1 cellular context compared by ENCODE assay signal in genomic region chr19:50513746-50514345, GRCh38.
TF ChIP-seq lines count a peak whose summit lies in the region.

Gene ASPDH, minus strand, starts transcription at chr19:50513913. Its CDS starts 90 bp downstream, at chr19:50513823.

TF ChIP-seq in HepG2, 621 proteins besides CTCF, POLR2A, EP300 and RAD21 (continued from another document and continues in another):
- TF ChIP-seq, protein P1, sequence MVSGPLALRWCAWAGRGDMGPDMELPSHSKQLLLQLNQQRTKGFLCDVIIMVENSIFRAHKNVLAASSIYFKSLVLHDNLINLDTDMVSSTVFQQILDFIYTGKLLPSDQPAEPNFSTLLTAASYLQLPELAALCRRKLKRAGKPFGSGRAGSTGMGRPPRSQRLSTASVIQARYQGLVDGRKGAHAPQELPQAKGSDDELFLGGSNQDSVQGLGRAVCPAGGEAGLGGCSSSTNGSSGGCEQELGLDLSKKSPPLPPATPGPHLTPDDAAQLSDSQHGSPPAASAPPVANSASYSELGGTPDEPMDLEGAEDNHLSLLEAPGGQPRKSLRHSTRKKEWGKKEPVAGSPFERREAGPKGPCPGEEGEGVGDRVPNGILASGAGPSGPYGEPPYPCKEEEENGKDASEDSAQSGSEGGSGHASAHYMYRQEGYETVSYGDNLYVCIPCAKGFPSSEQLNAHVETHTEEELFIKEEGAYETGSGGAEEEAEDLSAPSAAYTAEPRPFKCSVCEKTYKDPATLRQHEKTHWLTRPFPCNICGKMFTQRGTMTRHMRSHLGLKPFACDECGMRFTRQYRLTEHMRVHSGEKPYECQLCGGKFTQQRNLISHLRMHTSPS (CRISPR knock-in tag; IDR thresholded peaks at IDR 0.05; ENCODE audit: low read depth), result 0 out of 2 replicates have a peak, but pooled peaks have one; percentile 43
- TF ChIP-seq ZUFSP (CRISPR knock-in tag; IDR thresholded peaks at IDR 0.05; ENCODE audit: borderline replicate concordance), result no peak
- TF ChIP-seq, protein P2, sequence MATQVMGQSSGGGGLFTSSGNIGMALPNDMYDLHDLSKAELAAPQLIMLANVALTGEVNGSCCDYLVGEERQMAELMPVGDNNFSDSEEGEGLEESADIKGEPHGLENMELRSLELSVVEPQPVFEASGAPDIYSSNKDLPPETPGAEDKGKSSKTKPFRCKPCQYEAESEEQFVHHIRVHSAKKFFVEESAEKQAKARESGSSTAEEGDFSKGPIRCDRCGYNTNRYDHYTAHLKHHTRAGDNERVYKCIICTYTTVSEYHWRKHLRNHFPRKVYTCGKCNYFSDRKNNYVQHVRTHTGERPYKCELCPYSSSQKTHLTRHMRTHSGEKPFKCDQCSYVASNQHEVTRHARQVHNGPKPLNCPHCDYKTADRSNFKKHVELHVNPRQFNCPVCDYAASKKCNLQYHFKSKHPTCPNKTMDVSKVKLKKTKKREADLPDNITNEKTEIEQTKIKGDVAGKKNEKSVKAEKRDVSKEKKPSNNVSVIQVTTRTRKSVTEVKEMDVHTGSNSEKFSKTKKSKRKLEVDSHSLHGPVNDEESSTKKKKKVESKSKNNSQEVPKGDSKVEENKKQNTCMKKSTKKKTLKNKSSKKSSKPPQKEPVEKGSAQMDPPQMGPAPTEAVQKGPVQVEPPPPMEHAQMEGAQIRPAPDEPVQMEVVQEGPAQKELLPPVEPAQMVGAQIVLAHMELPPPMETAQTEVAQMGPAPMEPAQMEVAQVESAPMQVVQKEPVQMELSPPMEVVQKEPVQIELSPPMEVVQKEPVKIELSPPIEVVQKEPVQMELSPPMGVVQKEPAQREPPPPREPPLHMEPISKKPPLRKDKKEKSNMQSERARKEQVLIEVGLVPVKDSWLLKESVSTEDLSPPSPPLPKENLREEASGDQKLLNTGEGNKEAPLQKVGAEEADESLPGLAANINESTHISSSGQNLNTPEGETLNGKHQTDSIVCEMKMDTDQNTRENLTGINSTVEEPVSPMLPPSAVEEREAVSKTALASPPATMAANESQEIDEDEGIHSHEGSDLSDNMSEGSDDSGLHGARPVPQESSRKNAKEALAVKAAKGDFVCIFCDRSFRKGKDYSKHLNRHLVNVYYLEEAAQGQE (IDR thresholded peaks at IDR 0.05; ENCODE audit: borderline replicate concordance in 1 of 2, low read depth in 1 of 2, low read length in 2 of 2), result no peak
- peak; percentile 42; the same call in 1 of the 2 replicates for TF ChIP-seq KAT8 (CRISPR knock-in tag; IDR thresholded peaks at IDR 0.05)
- TF ChIP-seq ATF1 (CRISPR knock-in tag; IDR thresholded peaks at IDR 0.05), result no peak
- no peak for TF ChIP-seq NRL (CRISPR knock-in tag; IDR thresholded peaks at IDR 0.05; ENCODE audit: borderline replicate concordance)
- TF ChIP-seq MAX (IDR thresholded peaks at IDR 0.05), result peak; percentile 13; the same call in 1 of the 2 replicates
- TF ChIP-seq ZNF652 (CRISPR knock-in tag; IDR thresholded peaks at IDR 0.05; ENCODE audit: borderline replicate concordance, low read depth), result no peak
- peak; percentile 54; the same call in 1 of the 2 replicates for TF ChIP-seq POLR2G (IDR thresholded peaks at IDR 0.05; ENCODE audit: low read depth, low read length)
- no peak for TF ChIP-seq SMAD3 (CRISPR knock-in tag; IDR thresholded peaks at IDR 0.05)
- no peak for TF ChIP-seq KIAA2018 (CRISPR knock-in tag; IDR thresholded peaks at IDR 0.05; ENCODE audit: borderline replicate concordance)
- TF ChIP-seq, protein P3, sequence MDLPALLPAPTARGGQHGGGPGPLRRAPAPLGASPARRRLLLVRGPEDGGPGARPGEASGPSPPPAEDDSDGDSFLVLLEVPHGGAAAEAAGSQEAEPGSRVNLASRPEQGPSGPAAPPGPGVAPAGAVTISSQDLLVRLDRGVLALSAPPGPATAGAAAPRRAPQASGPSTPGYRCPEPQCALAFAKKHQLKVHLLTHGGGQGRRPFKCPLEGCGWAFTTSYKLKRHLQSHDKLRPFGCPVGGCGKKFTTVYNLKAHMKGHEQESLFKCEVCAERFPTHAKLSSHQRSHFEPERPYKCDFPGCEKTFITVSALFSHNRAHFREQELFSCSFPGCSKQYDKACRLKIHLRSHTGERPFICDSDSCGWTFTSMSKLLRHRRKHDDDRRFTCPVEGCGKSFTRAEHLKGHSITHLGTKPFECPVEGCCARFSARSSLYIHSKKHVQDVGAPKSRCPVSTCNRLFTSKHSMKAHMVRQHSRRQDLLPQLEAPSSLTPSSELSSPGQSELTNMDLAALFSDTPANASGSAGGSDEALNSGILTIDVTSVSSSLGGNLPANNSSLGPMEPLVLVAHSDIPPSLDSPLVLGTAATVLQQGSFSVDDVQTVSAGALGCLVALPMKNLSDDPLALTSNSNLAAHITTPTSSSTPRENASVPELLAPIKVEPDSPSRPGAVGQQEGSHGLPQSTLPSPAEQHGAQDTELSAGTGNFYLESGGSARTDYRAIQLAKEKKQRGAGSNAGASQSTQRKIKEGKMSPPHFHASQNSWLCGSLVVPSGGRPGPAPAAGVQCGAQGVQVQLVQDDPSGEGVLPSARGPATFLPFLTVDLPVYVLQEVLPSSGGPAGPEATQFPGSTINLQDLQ (CRISPR knock-in tag; IDR thresholded peaks at IDR 0.05), result no peak
- no peak for TF ChIP-seq ELF4 (CRISPR knock-in tag; IDR thresholded peaks at IDR 0.05; ENCODE audit: borderline replicate concordance)
- TF ChIP-seq NCOA5 (CRISPR knock-in tag; IDR thresholded peaks at IDR 0.05), result no peak
- TF ChIP-seq, protein P4, sequence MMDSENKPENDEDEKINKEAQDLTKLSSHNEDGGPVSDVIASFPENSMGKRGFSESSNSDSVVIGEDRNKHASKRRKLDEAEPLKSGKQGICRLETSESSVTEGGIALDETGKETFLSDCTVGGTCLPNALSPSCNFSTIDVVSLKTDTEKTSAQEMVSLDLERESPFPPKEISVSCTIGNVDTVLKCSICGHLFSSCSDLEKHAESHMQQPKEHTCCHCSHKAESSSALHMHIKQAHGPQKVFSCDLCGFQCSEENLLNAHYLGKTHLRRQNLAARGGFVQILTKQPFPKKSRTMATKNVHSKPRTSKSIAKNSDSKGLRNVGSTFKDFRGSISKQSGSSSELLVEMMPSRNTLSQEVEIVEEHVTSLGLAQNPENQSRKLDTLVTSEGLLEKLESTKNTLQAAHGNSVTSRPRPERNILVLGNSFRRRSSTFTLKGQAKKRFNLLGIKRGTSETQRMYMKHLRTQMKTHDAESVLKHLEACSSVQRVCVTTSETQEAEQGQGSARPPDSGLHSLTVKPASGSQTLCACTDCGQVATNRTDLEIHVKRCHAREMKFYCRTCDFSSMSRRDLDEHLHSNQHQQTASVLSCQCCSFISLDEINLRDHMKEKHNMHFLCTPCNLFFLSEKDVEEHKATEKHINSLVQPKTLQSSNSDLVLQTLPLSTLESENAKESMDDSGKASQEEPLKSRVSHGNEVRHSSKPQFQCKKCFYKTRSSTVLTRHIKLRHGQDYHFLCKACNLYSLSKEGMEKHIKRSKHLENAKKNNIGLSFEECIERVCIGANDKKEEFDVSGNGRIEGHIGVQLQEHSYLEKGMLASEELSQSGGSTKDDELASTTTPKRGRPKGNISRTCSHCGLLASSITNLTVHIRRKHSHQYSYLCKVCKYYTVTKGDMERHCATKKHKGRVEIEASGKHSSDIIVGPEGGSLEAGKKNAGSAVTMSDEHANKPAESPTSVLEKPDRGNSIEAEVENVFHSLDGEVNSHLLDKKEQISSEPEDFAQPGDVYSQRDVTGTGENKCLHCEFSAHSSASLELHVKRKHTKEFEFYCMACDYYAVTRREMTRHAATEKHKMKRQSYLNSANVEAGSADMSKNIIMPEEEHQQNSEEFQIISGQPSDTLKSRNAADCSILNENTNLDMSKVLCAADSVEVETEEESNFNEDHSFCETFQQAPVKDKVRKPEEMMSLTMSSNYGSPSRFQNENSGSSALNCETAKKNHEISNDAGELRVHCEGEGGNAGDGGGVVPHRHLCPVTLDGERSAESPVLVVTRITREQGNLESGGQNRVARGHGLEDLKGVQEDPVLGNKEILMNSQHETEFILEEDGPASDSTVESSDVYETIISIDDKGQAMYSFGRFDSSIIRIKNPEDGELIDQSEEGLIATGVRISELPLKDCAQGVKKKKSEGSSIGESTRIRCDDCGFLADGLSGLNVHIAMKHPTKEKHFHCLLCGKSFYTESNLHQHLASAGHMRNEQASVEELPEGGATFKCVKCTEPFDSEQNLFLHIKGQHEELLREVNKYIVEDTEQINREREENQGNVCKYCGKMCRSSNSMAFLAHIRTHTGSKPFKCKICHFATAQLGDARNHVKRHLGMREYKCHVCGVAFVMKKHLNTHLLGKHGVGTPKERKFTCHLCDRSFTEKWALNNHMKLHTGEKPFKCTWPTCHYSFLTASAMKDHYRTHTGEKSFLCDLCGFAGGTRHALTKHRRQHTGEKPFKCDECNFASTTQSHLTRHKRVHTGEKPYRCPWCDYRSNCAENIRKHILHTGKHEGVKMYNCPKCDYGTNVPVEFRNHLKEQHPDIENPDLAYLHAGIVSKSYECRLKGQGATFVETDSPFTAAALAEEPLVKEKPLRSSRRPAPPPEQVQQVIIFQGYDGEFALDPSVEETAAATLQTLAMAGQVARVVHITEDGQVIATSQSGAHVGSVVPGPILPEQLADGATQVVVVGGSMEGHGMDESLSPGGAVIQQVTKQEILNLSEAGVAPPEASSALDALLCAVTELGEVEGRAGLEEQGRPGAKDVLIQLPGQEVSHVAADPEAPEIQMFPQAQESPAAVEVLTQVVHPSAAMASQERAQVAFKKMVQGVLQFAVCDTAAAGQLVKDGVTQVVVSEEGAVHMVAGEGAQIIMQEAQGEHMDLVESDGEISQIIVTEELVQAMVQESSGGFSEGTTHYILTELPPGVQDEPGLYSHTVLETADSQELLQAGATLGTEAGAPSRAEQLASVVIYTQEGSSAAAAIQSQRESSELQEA (CRISPR knock-in tag; IDR thresholded peaks at IDR 0.05; ENCODE audit: not compliant biosample characterization), result no peak
- TF ChIP-seq ELF3 (CRISPR knock-in tag; IDR thresholded peaks at IDR 0.05), result 0 out of 2 replicates have a peak, but pooled peaks have one; percentile 13
- TF ChIP-seq CREM (IDR thresholded peaks at IDR 0.05), result no peak
- no peak for TF ChIP-seq CREM (CRISPR knock-in tag; IDR thresholded peaks at IDR 0.05)
- no peak for TF ChIP-seq ZBTB1 (CRISPR knock-in tag; IDR thresholded peaks at IDR 0.05; ENCODE audit: borderline replicate concordance)
- TF ChIP-seq IKZF4 (CRISPR knock-in tag; IDR thresholded peaks at IDR 0.05; ENCODE audit: borderline replicate concordance, low read depth, not compliant biosample characterization), result no peak
